Comparison of ENCODE assay signal across 11 cellular contexts in genomic region chr4:125986307-125986706, GRCh38.
"Had no signal": no experiment of that assay in that cellular context is flagged by ENCODE, and none has a peak within 500 bp of the region (broad histone marks: within the 10 kb centered on the region; RNA-seq: fewer than 3 reads in every experiment).

No MANE protein-coding gene starts in this region.

- H3K27ac ChIP-seq: foreskin keratinocyte, prostate gland, transverse colon, vagina had no signal

- DNase-seq: activated naive CD4-positive, alpha-beta T cell treated with anti-CD3 and anti-CD28 coated beads for 36 hours; effector memory CD4-positive, alpha-beta T cell; foreskin keratinocyte; right cardiac atrium; stimulated activated naive CD8-positive, alpha-beta T cell treated with anti-CD3 and anti-CD28 coated beads, Interleukin-15, Interleukin-2, amounts not matched to agents 100 U/mL and 50 U/mL, for 24 hours; transverse colon had no signal

- H3K36me3 ChIP-seq: prostate gland, transverse colon, vagina had no signal

- H3K4me2 ChIP-seq: smooth muscle cell had no signal

- ATAC-seq: activated CD4-positive, CD25-positive, alpha-beta regulatory T cell treated with anti-CD3 and anti-CD28 coated beads, Interleukin-2, amount 50 U/mL, for 24 hours; activated T-helper 17 cell treated with anti-CD3 and anti-CD28 coated beads, Interleukin-2, amount 50 U/mL, for 72 hours; right cardiac atrium; stimulated activated naive CD8-positive, alpha-beta T cell treated with anti-CD3 and anti-CD28 coated beads, Interleukin-15, Interleukin-2, amounts not matched to agents 100 U/mL and 50 U/mL, for 24 hours had no signal

- H3K9me3 ChIP-seq: prostate gland, transverse colon, vagina had no signal

- H3K4me1 ChIP-seq: foreskin keratinocyte, prostate gland, transverse colon, vagina had no signal

- H3K27me3 ChIP-seq: foreskin keratinocyte, transverse colon, vagina had no signal

- H3K4me3 ChIP-seq: prostate gland, smooth muscle cell, transverse colon, vagina had no signal
